1 cellular context compared by ENCODE assay signal in genomic region chr6:169800116-169800667, GRCh38.
TF ChIP-seq lines count a peak whose summit lies in the region.

No MANE protein-coding gene starts in this region.

TF ChIP-seq in IMR-90, 13 proteins besides CTCF, POLR2A, EP300 and RAD21:
- TF ChIP-seq MAZ (IDR thresholded peaks at IDR 0.05; ENCODE audit: borderline replicate concordance, low read depth, low read length) (no peak), CEBPB (IDR thresholded peaks at IDR 0.05; ENCODE audit: low read depth, low read length) (peak; percentile 23; the same call in 1 of the 2 replicates), NFE2L2 (IDR thresholded peaks at IDR 0.05; ENCODE audit: low read depth, low read length) (no peak), ELK1 (IDR thresholded peaks at IDR 0.05; ENCODE audit: borderline replicate concordance, low read depth, low read length) (no peak), SMC3 (IDR thresholded peaks at IDR 0.05; ENCODE audit: low read depth, low read length) (no peak)
TF ChIP-seq in IMR-90: peak in this region for 1.
